ENCODE assay signal across 25 cellular contexts in the genomic region with DNA sequence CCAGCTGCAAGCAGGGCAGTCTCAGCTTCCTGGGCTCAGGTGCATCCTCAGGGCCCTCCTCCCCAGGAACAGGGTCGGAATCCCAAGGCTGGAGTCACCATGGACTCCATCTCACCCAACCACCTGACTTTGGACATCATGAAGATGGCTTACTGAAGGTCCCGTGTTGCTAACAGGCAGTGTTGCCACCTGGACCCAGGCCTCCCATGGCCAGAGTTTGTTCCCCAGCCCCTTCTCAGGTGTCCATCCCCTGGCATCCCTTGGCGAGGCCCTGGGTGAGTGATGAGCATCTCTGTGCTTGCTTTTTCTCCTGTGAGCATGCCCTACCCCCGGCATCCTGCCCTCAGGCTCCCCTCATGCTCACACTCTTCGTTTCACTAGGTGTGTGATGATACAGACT.
"Had no signal": no experiment of that assay in that cellular context is flagged by ENCODE, and none has a peak within 500 bp of the region (broad histone marks: within the 10 kb centered on the region; RNA-seq: fewer than 3 reads in every experiment).

No MANE protein-coding gene starts in this region.

- H3K4me3 ChIP-seq: adrenal gland, body of pancreas, colonic mucosa had no signal

- H3K27me3 Mint-ChIP-seq: activated CD4-positive, alpha-beta memory T cell treated with anti-CD3 and anti-CD28 coated beads, Interleukin-2, amount 10 ng/mL, durations not matched to agents 7 days and 5 days; activated CD4-positive, alpha-beta T cell treated with anti-CD3 and anti-CD28 coated beads, Interleukin-2, amount 10 ng/mL, durations not matched to agents 7 days and 5 days; activated naive CD4-positive, alpha-beta T cell treated with anti-CD3 and anti-CD28 coated beads, Interleukin-2, amount 50 U/mL, for 24 hours; activated naive CD8-positive, alpha-beta T cell treated with anti-CD3 and anti-CD28 coated beads for 36 hours; activated naive CD8-positive, alpha-beta T cell treated with anti-CD3 and anti-CD28 coated beads, Interleukin-2, amount 50 U/mL, for 24 hours had no signal

- DNase-seq: activated CD4-positive, alpha-beta memory T cell treated with anti-CD3 and anti-CD28 coated beads, Interleukin-2, amount 10 ng/mL, durations not matched to agents 7 days and 5 days; activated CD4-positive, alpha-beta T cell treated with anti-CD3 and anti-CD28 coated beads for 1 hour; activated CD4-positive, alpha-beta T cell treated with anti-CD3 and anti-CD28 coated beads for 4 hours; activated CD4-positive, alpha-beta T cell treated with anti-CD3 and anti-CD28 coated beads, Interleukin-2, amount 10 ng/mL, durations not matched to agents 7 days and 5 days; activated CD4-positive, alpha-beta T cell treated with anti-CD3 and anti-CD28 coated beads, Interleukin-2, amount 50 U/mL, for 4 hours; activated effector memory CD4-positive, alpha-beta T cell treated with anti-CD3 and anti-CD28 coated beads, Interleukin-2, amount 50 U/mL, for 16 hours; activated naive CD4-positive, alpha-beta T cell treated with anti-CD3 and anti-CD28 coated beads for 36 hours; activated naive CD8-positive, alpha-beta T cell treated with anti-CD3 and anti-CD28 coated beads for 36 hours; activated naive CD8-positive, alpha-beta T cell treated with anti-CD3 and anti-CD28 coated beads, Interleukin-2, amount 50 U/mL, for 24 hours; activated T-cell treated with anti-CD3 and anti-CD28 coated beads, Interleukin-2, amount 50 U/mL, for 1 hour; adrenal gland; amygdala; aorta; body of pancreas; caudate nucleus; colonic mucosa; effector CD8-positive, alpha-beta T cell; foreskin fibroblast; head of caudate nucleus; T-helper 2 cell had no signal

- H3K27me3 ChIP-seq: adrenal gland, body of pancreas, colonic mucosa had no signal

- H3K27ac ChIP-seq: adrenal gland, body of pancreas, colonic mucosa, VCaP had no signal

- ATAC-seq: activated naive CD8-positive, alpha-beta T cell treated with anti-CD3 and anti-CD28 coated beads, Interleukin-2, amount 50 U/mL, for 24 hours; body of pancreas; esophagus mucosa; WTC11 had no signal

- H3K9me3 Mint-ChIP-seq: activated CD4-positive, alpha-beta memory T cell treated with anti-CD3 and anti-CD28 coated beads, Interleukin-2, amount 10 ng/mL, durations not matched to agents 7 days and 5 days; activated naive CD4-positive, alpha-beta T cell treated with anti-CD3 and anti-CD28 coated beads for 36 hours; activated naive CD4-positive, alpha-beta T cell treated with anti-CD3 and anti-CD28 coated beads, Interleukin-2, amount 50 U/mL, for 24 hours; activated naive CD8-positive, alpha-beta T cell treated with anti-CD3 and anti-CD28 coated beads for 36 hours; activated naive CD8-positive, alpha-beta T cell treated with anti-CD3 and anti-CD28 coated beads, Interleukin-2, amount 50 U/mL, for 24 hours; activated T-helper 2 cell treated with anti-CD3 and anti-CD28 coated beads, Interferon-gamma antibody, Interleukin-2, Interleukin-4, amounts not matched to agents 10 μg/mL and 5 μg/mL and 100 μg/mL, durations not matched to agents 14 hours and 24 hours and 36 hours had no signal

- H3K36me3 ChIP-seq: adrenal gland, colonic mucosa had no signal

- H3K4me1 ChIP-seq: adrenal gland, body of pancreas, colonic mucosa had no signal

- H3K4me1 Mint-ChIP-seq: activated naive CD8-positive, alpha-beta T cell treated with anti-CD3 and anti-CD28 coated beads, Interleukin-2, amount 50 U/mL, for 24 hours; WTC11 had no signal

- H3K4me3 Mint-ChIP-seq: activated CD4-positive, alpha-beta memory T cell treated with anti-CD3 and anti-CD28 coated beads, Interleukin-2, amount 10 ng/mL, durations not matched to agents 7 days and 5 days; activated CD4-positive, alpha-beta T cell treated with anti-CD3 and anti-CD28 coated beads, Interleukin-2, amount 10 ng/mL, durations not matched to agents 7 days and 5 days; activated naive CD4-positive, alpha-beta T cell treated with anti-CD3 and anti-CD28 coated beads for 36 hours; activated naive CD4-positive, alpha-beta T cell treated with anti-CD3 and anti-CD28 coated beads, Interleukin-2, amount 50 U/mL, for 24 hours; activated naive CD8-positive, alpha-beta T cell treated with anti-CD3 and anti-CD28 coated beads for 36 hours; activated naive CD8-positive, alpha-beta T cell treated with anti-CD3 and anti-CD28 coated beads, Interleukin-2, amount 50 U/mL, for 24 hours; WTC11 had no signal

- H3K36me3 Mint-ChIP-seq: WTC11 had no signal

- H3K27ac Mint-ChIP-seq: activated CD4-positive, alpha-beta memory T cell treated with anti-CD3 and anti-CD28 coated beads, Interleukin-2, amount 10 ng/mL, durations not matched to agents 7 days and 5 days; activated CD4-positive, alpha-beta T cell treated with anti-CD3 and anti-CD28 coated beads, Interleukin-2, amount 10 ng/mL, durations not matched to agents 7 days and 5 days; activated naive CD4-positive, alpha-beta T cell treated with anti-CD3 and anti-CD28 coated beads for 36 hours; activated naive CD4-positive, alpha-beta T cell treated with anti-CD3 and anti-CD28 coated beads, Interleukin-2, amount 50 U/mL, for 24 hours; activated naive CD8-positive, alpha-beta T cell treated with anti-CD3 and anti-CD28 coated beads for 36 hours; activated T-helper 2 cell treated with anti-CD3 and anti-CD28 coated beads, Interferon-gamma antibody, Interleukin-2, Interleukin-4, amounts not matched to agents 10 μg/mL and 5 μg/mL and 100 μg/mL, durations not matched to agents 14 hours and 24 hours and 36 hours; WTC11 had no signal

- H3K9me3 ChIP-seq: adrenal gland, body of pancreas, colonic mucosa had no signal
